Comparison of ENCODE assay signal across 1 cellular context in the genomic region with DNA sequence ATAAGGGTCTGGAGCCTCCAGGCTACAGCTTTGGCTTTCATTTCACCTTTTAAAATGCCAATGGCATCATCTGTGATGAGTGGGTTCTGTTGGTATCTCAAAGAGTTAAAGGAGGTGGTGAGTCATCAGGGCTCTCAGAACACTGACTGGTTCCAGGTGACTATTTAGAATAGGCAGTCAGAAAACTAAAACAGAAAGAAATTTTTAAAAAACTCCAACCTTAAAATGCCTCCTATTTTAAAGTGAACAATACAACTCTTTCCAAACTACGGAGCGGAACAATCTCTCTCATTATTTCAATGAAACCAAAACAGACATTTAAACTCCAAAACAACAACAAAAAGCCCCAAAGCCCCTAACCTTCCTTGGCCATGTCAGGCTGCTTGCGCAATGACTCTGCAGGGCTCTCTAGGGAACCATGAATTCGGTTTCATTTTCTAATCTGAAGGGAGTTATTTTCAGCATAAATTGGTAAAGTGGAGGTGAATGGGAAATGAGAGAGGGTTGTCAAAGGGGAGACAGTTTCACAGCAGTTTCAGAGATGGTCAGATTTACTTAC.
TF ChIP-seq lines count a peak whose summit lies in the region.

No MANE protein-coding gene starts in this region.

TF ChIP-seq in HEK293, 187 proteins besides CTCF, POLR2A, EP300 and RAD21 (continued from another document):
- TF ChIP-seq, protein P1, sequence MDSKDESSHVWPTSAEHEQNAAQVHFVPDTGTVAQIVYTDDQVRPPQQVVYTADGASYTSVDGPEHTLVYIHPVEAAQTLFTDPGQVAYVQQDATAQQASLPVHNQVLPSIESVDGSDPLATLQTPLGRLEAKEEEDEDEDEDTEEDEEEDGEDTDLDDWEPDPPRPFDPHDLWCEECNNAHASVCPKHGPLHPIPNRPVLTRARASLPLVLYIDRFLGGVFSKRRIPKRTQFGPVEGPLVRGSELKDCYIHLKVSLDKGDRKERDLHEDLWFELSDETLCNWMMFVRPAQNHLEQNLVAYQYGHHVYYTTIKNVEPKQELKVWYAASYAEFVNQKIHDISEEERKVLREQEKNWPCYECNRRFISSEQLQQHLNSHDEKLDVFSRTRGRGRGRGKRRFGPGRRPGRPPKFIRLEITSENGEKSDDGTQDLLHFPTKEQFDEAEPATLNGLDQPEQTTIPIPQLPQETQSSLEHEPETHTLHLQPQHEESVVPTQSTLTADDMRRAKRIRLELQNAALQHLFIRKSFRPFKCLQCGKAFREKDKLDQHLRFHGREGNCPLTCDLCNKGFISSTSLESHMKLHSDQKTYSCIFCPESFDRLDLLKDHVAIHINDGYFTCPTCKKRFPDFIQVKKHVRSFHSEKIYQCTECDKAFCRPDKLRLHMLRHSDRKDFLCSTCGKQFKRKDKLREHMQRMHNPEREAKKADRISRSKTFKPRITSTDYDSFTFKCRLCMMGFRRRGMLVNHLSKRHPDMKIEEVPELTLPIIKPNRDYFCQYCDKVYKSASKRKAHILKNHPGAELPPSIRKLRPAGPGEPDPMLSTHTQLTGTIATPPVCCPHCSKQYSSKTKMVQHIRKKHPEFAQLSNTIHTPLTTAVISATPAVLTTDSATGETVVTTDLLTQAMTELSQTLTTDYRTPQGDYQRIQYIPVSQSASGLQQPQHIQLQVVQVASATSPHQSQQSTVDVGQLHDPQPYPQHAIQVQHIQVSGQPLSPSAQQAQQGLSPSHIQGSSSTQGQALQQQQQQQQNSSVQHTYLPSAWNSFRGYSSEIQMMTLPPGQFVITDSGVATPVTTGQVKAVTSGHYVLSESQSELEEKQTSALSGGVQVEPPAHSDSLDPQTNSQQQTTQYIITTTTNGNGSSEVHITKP (tag by site-specific recombination; IDR thresholded peaks at IDR 0.05): peak; percentile 74
- TF ChIP-seq ZNF362 (tag by site-specific recombination; IDR thresholded peaks at IDR 0.05): no peak
- no peak for TF ChIP-seq ZNF266 (tag by site-specific recombination; IDR thresholded peaks at IDR 0.05; ENCODE audit: low read depth)
